ENCODE assay signal across 16 cellular contexts in the genomic region with DNA sequence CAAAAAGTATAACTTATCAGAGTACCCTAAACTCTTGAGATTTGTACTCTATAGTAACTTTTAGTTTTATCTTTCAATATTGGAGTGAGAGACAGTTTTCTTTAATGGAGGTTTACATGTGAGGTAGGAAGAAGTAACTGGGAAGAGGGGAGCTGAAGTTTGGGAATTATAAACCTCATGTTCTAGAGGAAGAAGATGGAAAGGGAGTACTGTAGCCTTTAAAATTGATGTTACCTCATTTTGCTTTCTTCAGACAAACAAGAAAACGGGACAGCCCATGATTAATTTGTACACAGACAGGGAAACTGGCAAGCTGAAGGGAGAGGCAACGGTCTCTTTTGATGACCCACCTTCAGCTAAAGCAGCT. TPM values are rescaled to one million over a fixed set of nuclear protein-coding genes. Genes with fewer than 3 reads are reported as not detected.
DNase-seq lines count a peak whose midpoint lies in the region; ATAC-seq and TF ChIP-seq lines count a peak whose summit lies in the region.
"Had no signal": no experiment of that assay in that cellular context is flagged by ENCODE, and none has a peak within 500 bp of the region (broad histone marks: within the 10 kb centered on the region; RNA-seq: fewer than 3 reads in every experiment).

No MANE protein-coding gene starts in this region.

- H3K27ac Mint-ChIP-seq in T-helper 1 cell treated with Interleukin-12 subunit alpha and Interleukin-12 subunit beta and Interleukin-4 antibody, amounts not matched to agents 30 μg/mL and 1 μg/mL, for 36 hours, result peak overlapping the region; percentile 29
- peak overlapping the region; percentile 61 for H3K27ac Mint-ChIP-seq in activated CD4-positive, alpha-beta memory T cell treated with anti-CD3 and anti-CD28 coated beads for 36 hours
- H3K27ac Mint-ChIP-seq in naive thymus-derived CD8-positive, alpha-beta T cell, result peak overlapping the region in 9 of 10 donors; percentile 34 to 90 (median 81)
- H3K27ac Mint-ChIP-seq: nephron had no signal

- POLR2A ChIA-PET in activated CD4-positive, alpha-beta memory T cell treated with anti-CD3 and anti-CD28 coated beads for 36 hours (lab: Charles Lee), result interaction anchor here (0.6 to 1.9 kb wide), 5 partner anchors 10 to 252 kb away, joined by 3 to 15 read pairs (median 4); a partner anchor contains a TSS
- POLR2A ChIA-PET in naive thymus-derived CD8-positive, alpha-beta T cell (lab: Charles Lee), result interaction anchor here (0.6 to 2.6 kb wide), 3 partner anchors 9 to 132 kb away, joined by 3 to 23 read pairs (median 13); a partner anchor contains a TSS

- no peaks in the 10 kb centered on the region for H3K27me3 Mint-ChIP-seq in T-helper 1 cell treated with Interleukin-12 subunit alpha and Interleukin-12 subunit beta and Interleukin-4 antibody, amounts not matched to agents 30 μg/mL and 1 μg/mL, for 36 hours (ENCODE audit: low read depth)
- H3K27me3 Mint-ChIP-seq in activated CD4-positive, alpha-beta memory T cell treated with anti-CD3 and anti-CD28 coated beads for 36 hours, result no peaks in the 10 kb centered on the region
- no peaks in the 10 kb centered on the region for H3K27me3 Mint-ChIP-seq in naive thymus-derived CD8-positive, alpha-beta T cell

- H3K4me1 Mint-ChIP-seq in T-helper 1 cell treated with Interleukin-12 subunit alpha and Interleukin-12 subunit beta and Interleukin-4 antibody, amounts not matched to agents 30 μg/mL and 1 μg/mL, for 36 hours (ENCODE audit: low read depth), result peaks cover 63% of the 10 kb centered on the region
- H3K4me1 Mint-ChIP-seq in activated CD4-positive, alpha-beta memory T cell treated with anti-CD3 and anti-CD28 coated beads for 36 hours (ENCODE audit: low read depth), result peaks cover 84% of the 10 kb centered on the region
- H3K4me1 Mint-ChIP-seq in naive thymus-derived CD8-positive, alpha-beta T cell, result peaks cover 61 to 92% (median 83%) of the 10 kb centered on the region in 4 donors

- TF ChIP-seq POLR2A in body of pancreas (IDR thresholded peaks at IDR 0.05), result no peak

- no peaks in the 10 kb centered on the region for H3K4me1 ChIP-seq in body of pancreas

- DNase-seq in T-helper 1 cell (no peak), body of pancreas (no peak), substantia nigra (lab: John Stamatoyannopoulos, UW) (no peak)
- no peak for DNase-seq in activated CD4-positive, alpha-beta memory T cell treated with anti-CD3 and anti-CD28 coated beads for 36 hours
- no peak for DNase-seq in naive thymus-derived CD8-positive, alpha-beta T cell
- DNase-seq: activated gamma-delta T cell, DND-41, NCI-H748 treated with DMSO at 0.1 percent for 48 hours had no signal

- no peaks in the 10 kb centered on the region for H3K27me3 ChIP-seq in body of pancreas
- H3K27me3 ChIP-seq: tibial nerve had no signal

- no peaks in the 10 kb centered on the region for H3K9me3 Mint-ChIP-seq in T-helper 1 cell treated with Interleukin-12 subunit alpha and Interleukin-12 subunit beta and Interleukin-4 antibody, amounts not matched to agents 30 μg/mL and 1 μg/mL, for 36 hours
- no peaks in the 10 kb centered on the region for H3K9me3 Mint-ChIP-seq in activated CD4-positive, alpha-beta memory T cell treated with anti-CD3 and anti-CD28 coated beads for 36 hours
- H3K9me3 Mint-ChIP-seq in naive thymus-derived CD8-positive, alpha-beta T cell, result no peaks in the 10 kb centered on the region
- H3K9me3 Mint-ChIP-seq: nephron had no signal

- WGBS in body of pancreas, 2 donors, result 81 to 83% methylated on average over 2 of the region's 2 CpGs

- no peak overlapping the region for H3K4me3 Mint-ChIP-seq in T-helper 1 cell treated with Interleukin-12 subunit alpha and Interleukin-12 subunit beta and Interleukin-4 antibody, amounts not matched to agents 30 μg/mL and 1 μg/mL, for 36 hours
- H3K4me3 Mint-ChIP-seq in activated CD4-positive, alpha-beta memory T cell treated with anti-CD3 and anti-CD28 coated beads for 36 hours, result no peak overlapping the region
- H3K4me3 Mint-ChIP-seq in naive thymus-derived CD8-positive, alpha-beta T cell, result peak overlapping the region in 2 of 10 donors; percentile 4 to 55
- H3K4me3 Mint-ChIP-seq: nephron had no signal

- intact Hi-C loops in activated CD4-positive, alpha-beta memory T cell treated with anti-CD3 and anti-CD28 coated beads for 36 hours (cut with micrococcal nuclease), result no loop called here
- intact Hi-C loops in body of pancreas (cut with DNase I), result no loop called here

- no peak for TF ChIP-seq CTCF in body of pancreas (IDR thresholded peaks at IDR 0.05)

- CTCF ChIA-PET in activated CD4-positive, alpha-beta memory T cell treated with anti-CD3 and anti-CD28 coated beads for 36 hours (lab: Charles Lee), result interaction anchor here (0.6 to 1.4 kb wide), 2 partner anchors 47 to 254 kb away, joined by 4 to 5 read pairs; no protein-coding TSS in a partner anchor

- peaks cover 78% of the 10 kb centered on the region for H3K36me3 Mint-ChIP-seq in T-helper 1 cell treated with Interleukin-12 subunit alpha and Interleukin-12 subunit beta and Interleukin-4 antibody, amounts not matched to agents 30 μg/mL and 1 μg/mL, for 36 hours (ENCODE audit: low read depth)
- peaks cover 89% of the 10 kb centered on the region for H3K36me3 Mint-ChIP-seq in activated CD4-positive, alpha-beta memory T cell treated with anti-CD3 and anti-CD28 coated beads for 36 hours
- peaks cover 28 to 99% (median 71%) of the 10 kb centered on the region in 3 donors for H3K36me3 Mint-ChIP-seq in naive thymus-derived CD8-positive, alpha-beta T cell

- H3K27ac ChIP-seq in body of pancreas, result no peak overlapping the region
- no peak overlapping the region for H3K27ac ChIP-seq in substantia nigra (ENCODE audit: low read depth, low read length, poor library complexity, severe bottlenecking)
- H3K27ac ChIP-seq: 22Rv1, C4-2B, tibial nerve had no signal

- peaks cover 27 to 78% of the 10 kb centered on the region in 2 donors for H3K36me3 ChIP-seq in body of pancreas (replicated peaks in 1 of 2; ENCODE audit: insufficient read depth in 1 of 2, low read depth in 2 of 2)

- no peaks in the 10 kb centered on the region for H3K9me3 ChIP-seq in body of pancreas
- H3K9me3 ChIP-seq: tibial nerve had no signal

- no peak overlapping the region for H3K4me3 ChIP-seq in body of pancreas
- H3K4me3 ChIP-seq: tibial nerve had no signal

- no peak for ATAC-seq in naive thymus-derived CD8-positive, alpha-beta T cell
- no peak for ATAC-seq in body of pancreas
- ATAC-seq: left lobe of liver had no signal

RNA-seq across cellular contexts. Expression of a gene that starts 9.5 kb away (rescaled TPM):
- total RNA-seq in activated CD4-positive, alpha-beta memory T cell treated with anti-CD3 and anti-CD28 coated beads for 36 hours, result 100 to 1,000 TPM; 459 to 489 TPM
- 100 to 1,000 TPM; 607 to 637 TPM for total RNA-seq in naive thymus-derived CD8-positive, alpha-beta T cell
- polyA plus RNA-seq in naive thymus-derived CD8-positive, alpha-beta T cell, result 100 to 1,000 TPM; 118 to 163 (median 149) TPM
- 10 to 100 TPM; 43.6 to 68.9 TPM for total RNA-seq in body of pancreas

RNA-seq across cellular contexts. Expression of a gene that starts 13.2 kb away (rescaled TPM):
- 10 to 100 TPM; 13.6 to 14.6 TPM for total RNA-seq in activated CD4-positive, alpha-beta memory T cell treated with anti-CD3 and anti-CD28 coated beads for 36 hours
- 10 to 100 TPM; 22.0 to 22.2 TPM for total RNA-seq in naive thymus-derived CD8-positive, alpha-beta T cell
- polyA plus RNA-seq in naive thymus-derived CD8-positive, alpha-beta T cell, result 10 to 100 TPM; 39.3 to 65.2 (median 39.7) TPM
- 10 to 100 TPM; 12.7 to 13.8 TPM for total RNA-seq in body of pancreas

RNA-seq across cellular contexts. Expression of a gene that starts 24.5 kb away (rescaled TPM):
- not detected for total RNA-seq in activated CD4-positive, alpha-beta memory T cell treated with anti-CD3 and anti-CD28 coated beads for 36 hours
- total RNA-seq in naive thymus-derived CD8-positive, alpha-beta T cell, result not detected
- polyA plus RNA-seq in naive thymus-derived CD8-positive, alpha-beta T cell, result not detected
- total RNA-seq in body of pancreas, result not detected
- total RNA-seq: fibroblast of villous mesenchyme, left lobe of liver had no signal

RNA-seq across cellular contexts. Expression of a gene that starts 27.5 kb away (rescaled TPM):
- total RNA-seq in activated CD4-positive, alpha-beta memory T cell treated with anti-CD3 and anti-CD28 coated beads for 36 hours, result not detected
- total RNA-seq in naive thymus-derived CD8-positive, alpha-beta T cell, result not detected
- not detected for polyA plus RNA-seq in naive thymus-derived CD8-positive, alpha-beta T cell
- total RNA-seq in body of pancreas, result not detected
- total RNA-seq: cardiac septum, fibroblast of villous mesenchyme, left lobe of liver had no signal

RNA-seq across cellular contexts. Expression of a gene that starts 39.5 kb away (rescaled TPM):
- total RNA-seq in activated CD4-positive, alpha-beta memory T cell treated with anti-CD3 and anti-CD28 coated beads for 36 hours, result under 1 TPM in 1 of 2 experiments, not detected in 1; 0.24 TPM
- under 1 TPM; 0.63 to 0.83 TPM for total RNA-seq in naive thymus-derived CD8-positive, alpha-beta T cell
- polyA plus RNA-seq in naive thymus-derived CD8-positive, alpha-beta T cell, result 1 to 10 TPM in 2 of 3 donors, under 1 TPM in 1; 0.79 to 3.5 (median 1.4) TPM
- total RNA-seq in body of pancreas, result 10 to 100 TPM in 1 of 2 donors, under 1 TPM in 1; 0.52 to 65.3 TPM

Comparison
In these comparisons a context has a peak if more than half of its experiments do, and no peak if none do; other contexts are left out.
1. H3K27ac Mint-ChIP-seq: peak in every context shown above with its lines; median percentile 81 in naive thymus-derived CD8-positive, alpha-beta T cell; 61 in activated CD4-positive, alpha-beta memory T cell treated with anti-CD3 and anti-CD28 coated beads for 36 hours; 29 in T-helper 1 cell treated with Interleukin-12 subunit alpha and Interleukin-12 subunit beta and Interleukin-4 antibody, amounts not matched to agents 30 μg/mL and 1 μg/mL, for 36 hours.
2. RNA of a gene that starts 9.5 kb away (total RNA-seq): 607 to 637 TPM in naive thymus-derived CD8-positive, alpha-beta T cell and 459 to 489 TPM in activated CD4-positive, alpha-beta memory T cell treated with anti-CD3 and anti-CD28 coated beads for 36 hours; 43.6 to 68.9 TPM in body of pancreas; every median in the first group is over 4 times any median in the second.